ENCODE assay signal across 10 cellular contexts in the genomic region with DNA sequence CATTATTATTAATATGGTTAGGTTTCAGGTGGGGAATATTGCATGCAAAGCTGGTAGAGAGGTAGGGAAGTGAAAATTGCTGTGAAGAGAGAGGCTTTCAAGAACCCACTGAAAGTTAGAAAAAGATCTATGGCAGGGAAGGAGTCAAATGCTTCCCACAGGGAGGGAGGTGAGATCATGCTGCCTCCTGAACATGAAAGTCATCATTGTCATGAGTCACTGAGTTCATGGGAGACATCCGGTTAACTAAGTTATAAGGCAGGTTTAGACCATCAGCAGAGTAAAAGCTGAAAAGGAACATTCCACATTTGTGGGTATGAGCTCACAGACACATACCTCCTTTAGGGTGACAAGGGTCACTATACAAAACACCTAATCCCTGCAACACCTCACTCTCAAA. TPM values are rescaled to one million over a fixed set of nuclear protein-coding genes. Genes with fewer than 3 reads are reported as not detected.
DNase-seq lines count a peak whose midpoint lies in the region; ATAC-seq and TF ChIP-seq lines count a peak whose summit lies in the region.
"Had no signal": no experiment of that assay in that cellular context is flagged by ENCODE, and none has a peak within 500 bp of the region (broad histone marks: within the 10 kb centered on the region; RNA-seq: fewer than 3 reads in every experiment).

No MANE protein-coding gene starts in this region.

- H3K36me3 ChIP-seq in HUES48 (ENCODE audit: control insufficient read depth, insufficient read depth, low read length): no peaks in the 10 kb centered on the region
- H3K36me3 ChIP-seq: ascending aorta had no signal

- H3K9ac ChIP-seq in HUES48 (ENCODE audit: low read depth, low read length): no peak overlapping the region; the same call in 1 of the 2 replicates
- H3K9ac ChIP-seq: KMS-11 had no signal

- peaks cover 36% of the 10 kb centered on the region for H3K4me1 ChIP-seq in HUES48 (ENCODE audit: control insufficient read depth, insufficient read depth, low read length)
- H3K4me1 ChIP-seq: ascending aorta had no signal

- no peaks in the 10 kb centered on the region for H3K27me3 ChIP-seq in HUES48 (ENCODE audit: control insufficient read depth, insufficient read depth, low read length)
- H3K27me3 ChIP-seq: ascending aorta had no signal

- no peak overlapping the region for H3K4me3 ChIP-seq in HUES48 (ENCODE audit: low read depth, low read length)
- H3K4me3 ChIP-seq: ascending aorta had no signal

- no peak for TF ChIP-seq POLR2A in GM18505 (IDR thresholded peaks at IDR 0.05; ENCODE audit: borderline replicate concordance, extremely low read depth, insufficient read depth, insufficient read length)

- peak overlapping the region; percentile 80 for H3K27ac ChIP-seq in HUES48 (ENCODE audit: low read depth, low read length)
- H3K27ac ChIP-seq: ascending aorta, KMS-11 had no signal

- H3K9me3 ChIP-seq in HUES48 (ENCODE audit: control insufficient read depth, insufficient read depth, low read length): no peaks in the 10 kb centered on the region
- H3K9me3 ChIP-seq: ascending aorta had no signal

- peak; percentile 91 for DNase-seq in dermis blood vessel endothelial cell
- no peak for DNase-seq in omental fat pad (ENCODE audit: low spot score)
- no peak for DNase-seq in NCI-H345 (lab: John Stamatoyannopoulos, UW)
- no peak for DNase-seq in stimulated activated CD4-positive, alpha-beta T cell treated with anti-CD3 and anti-CD28 coated beads, Interleukin-4, amount 100 ng/mL, for 4 hours

- no peak for TF ChIP-seq CTCF in omental fat pad (IDR thresholded peaks at IDR 0.05)

- ATAC-seq in GM19043 (IDR thresholded peaks at IDR 0.05; ENCODE audit: low read depth, unreplicated experiment) (peak; percentile 51), omental fat pad (ENCODE audit: low FRiP score) (peak; percentile 70), GM21737 (IDR thresholded peaks at IDR 0.05; ENCODE audit: unreplicated experiment) (no peak), GM18505 (IDR thresholded peaks at IDR 0.05; ENCODE audit: unreplicated experiment) (no peak)

RNA-seq across cellular contexts. Expression of a gene that starts 16.2 kb away (rescaled TPM):
- 13.4 and 18.7 TPM in 2 replicates for total RNA-seq in dermis blood vessel endothelial cell
- 10 to 100 TPM; 11.4 to 34.5 (median 21.5) TPM for total RNA-seq in omental fat pad

Comparison
In these comparisons a context has a peak if more than half of its experiments do, and no peak if none do; other contexts are left out.
1. ATAC-seq: peak in GM19043 (single experiment) and omental fat pad (single experiment); none in GM21737 (single experiment) and GM18505 (single experiment).